Comparison of ENCODE assay signal across 9 cellular contexts in genomic region chr9:101311759-101312420, GRCh38.
DNase-seq lines count a peak whose midpoint lies in the region; ATAC-seq and TF ChIP-seq lines count a peak whose summit lies in the region.
"Had no signal": no experiment of that assay in that cellular context is flagged by ENCODE, and none has a peak within 500 bp of the region (broad histone marks: within the 10 kb centered on the region; RNA-seq: fewer than 3 reads in every experiment).

No MANE protein-coding gene starts in this region.

- no peaks in the 10 kb centered on the region for H3K36me3 ChIP-seq in body of pancreas (replicated peaks in 1 of 2; ENCODE audit: insufficient read depth in 1 of 2, low read depth in 2 of 2)
- H3K36me3 ChIP-seq in kidney epithelial cell (ENCODE audit: control insufficient read depth, insufficient read depth, low read length): no peaks in the 10 kb centered on the region
- H3K36me3 ChIP-seq: BLaER1 treated with 17β-estradiol and CSF1 and Interleukin-3, amounts not matched to agents 10 nM and 100 nM had no signal

- no peak overlapping the region for H3K4me3 ChIP-seq in body of pancreas
- H3K4me3 ChIP-seq in kidney epithelial cell (ENCODE audit: low read depth, low read length): no peak overlapping the region
- H3K4me3 ChIP-seq: BLaER1 treated with 17β-estradiol and CSF1 and Interleukin-3, amounts not matched to agents 10 nM and 100 nM had no signal

- no peaks in the 10 kb centered on the region for H3K36me3 Mint-ChIP-seq in activated CD4-positive, alpha-beta T cell treated with anti-CD3 and anti-CD28 coated beads for 36 hours (ENCODE audit: low read depth)
- no peaks in the 10 kb centered on the region for H3K36me3 Mint-ChIP-seq in type B pancreatic cell

- TF ChIP-seq POLR2A in body of pancreas (IDR thresholded peaks at IDR 0.05): no peak

- no peak overlapping the region for H3K4me3 Mint-ChIP-seq in activated CD4-positive, alpha-beta T cell treated with anti-CD3 and anti-CD28 coated beads for 36 hours
- no peak overlapping the region for H3K4me3 Mint-ChIP-seq in type B pancreatic cell

- peaks cover 6% of the 10 kb centered on the region for H3K27me3 Mint-ChIP-seq in activated CD4-positive, alpha-beta T cell treated with anti-CD3 and anti-CD28 coated beads for 36 hours
- H3K27me3 Mint-ChIP-seq in type B pancreatic cell: peaks cover 8% of the 10 kb centered on the region

- H3K27ac Mint-ChIP-seq in activated CD4-positive, alpha-beta T cell treated with anti-CD3 and anti-CD28 coated beads for 36 hours: no peak overlapping the region
- H3K27ac Mint-ChIP-seq in type B pancreatic cell: no peak overlapping the region

- CTCF ChIA-PET in activated CD4-positive, alpha-beta T cell treated with anti-CD3 and anti-CD28 coated beads for 36 hours (lab: Charles Lee): interaction anchor here (0.6 to 2.5 kb wide), 23 partner anchors 9 to 986 kb away, joined by 3 to 22 read pairs (median 4); no protein-coding TSS in a partner anchor

- H3K27me3 ChIP-seq in body of pancreas: no peaks in the 10 kb centered on the region
- H3K27me3 ChIP-seq in kidney epithelial cell (ENCODE audit: control insufficient read depth, insufficient read depth, low read length): no peaks in the 10 kb centered on the region

- intact Hi-C loops in activated CD4-positive, alpha-beta T cell treated with anti-CD3 and anti-CD28 coated beads for 36 hours (cut with DNase I, micrococcal nuclease): loop anchor here (1.0 to 10.0 kb wide), 7 partner anchors 135 to 807 kb away; no protein-coding TSS in a partner anchor
- intact Hi-C loops in body of pancreas (cut with DNase I): loop anchor here (10.0 kb wide), 1 partner anchor 707 kb away; no protein-coding TSS in a partner anchor

- H3K27ac ChIP-seq in body of pancreas: no peak overlapping the region
- H3K27ac ChIP-seq: BLaER1 treated with 17β-estradiol and CSF1 and Interleukin-3, amounts not matched to agents 10 nM and 100 nM had no signal

- H3K9me3 Mint-ChIP-seq in activated CD4-positive, alpha-beta T cell treated with anti-CD3 and anti-CD28 coated beads for 36 hours (ENCODE audit: low read depth): no peaks in the 10 kb centered on the region
- H3K9me3 Mint-ChIP-seq in type B pancreatic cell: no peaks in the 10 kb centered on the region

- no peaks in the 10 kb centered on the region for H3K4me1 Mint-ChIP-seq in activated CD4-positive, alpha-beta T cell treated with anti-CD3 and anti-CD28 coated beads for 36 hours
- peaks cover 7% of the 10 kb centered on the region for H3K4me1 Mint-ChIP-seq in type B pancreatic cell (ENCODE audit: unreplicated experiment)

- no peak for DNase-seq in activated CD4-positive, alpha-beta T cell treated with anti-CD3 and anti-CD28 coated beads for 36 hours
- no peak for DNase-seq in activated CD4-positive, alpha-beta T cell treated with anti-CD3 and anti-CD28 coated beads, Interleukin-2, amount 50 U/mL, for 48 hours
- DNase-seq in HT1080 (ENCODE audit: low read depth): peak; percentile 59
- DNase-seq in NCI-H774 (lab: John Stamatoyannopoulos, UW): peak; percentile 60
- DNase-seq in body of pancreas: peak in 2 of 4 donors; percentile 25 to 54
- peak; percentile 45 for DNase-seq in kidney epithelial cell (ENCODE audit: low read depth)
- DNase-seq in type B pancreatic cell (ENCODE audit: extremely low spot score, unreplicated experiment): no peak

- POLR2A ChIA-PET in activated CD4-positive, alpha-beta T cell treated with anti-CD3 and anti-CD28 coated beads for 36 hours (lab: Charles Lee): no interaction called here

- no peaks in the 10 kb centered on the region for H3K9me3 ChIP-seq in body of pancreas
- H3K9me3 ChIP-seq: BLaER1 treated with 17β-estradiol and CSF1 and Interleukin-3, amounts not matched to agents 10 nM and 100 nM had no signal

- TF ChIP-seq CTCF in body of pancreas (IDR thresholded peaks at IDR 0.05): peak; percentile 49 to 84 (median 73)
- peak; percentile 55 for TF ChIP-seq CTCF in kidney epithelial cell (IDR thresholded peaks at IDR 0.05; ENCODE audit: insufficient read depth, low read length, poor library complexity, severe bottlenecking)
- TF ChIP-seq CTCF in type B pancreatic cell (conservative IDR thresholded peaks at IDR 0.05): peak; percentile 94

- peaks cover 14% of the 10 kb centered on the region for H3K4me1 ChIP-seq in body of pancreas

- ATAC-seq in activated CD4-positive, alpha-beta T cell treated with anti-CD3 and anti-CD28 coated beads for 36 hours: peak; percentile 61
- ATAC-seq in GM21619 (IDR thresholded peaks at IDR 0.05; ENCODE audit: unreplicated experiment) (peak; percentile 98), body of pancreas (peak; percentile 85)

- WGBS in body of pancreas, 2 donors: 15% methylated on average over 4 of the region's 4 CpGs

Comparison
In these comparisons a context has a peak if more than half of its experiments do, and no peak if none do; other contexts are left out.
1. DNase-seq: peak in HT1080 (single experiment), NCI-H774 (single experiment) and kidney epithelial cell (single experiment); none in activated CD4-positive, alpha-beta T cell treated with anti-CD3 and anti-CD28 coated beads for 36 hours (single experiment), activated CD4-positive, alpha-beta T cell treated with anti-CD3 and anti-CD28 coated beads, Interleukin-2, amount 50 U/mL, for 48 hours (0 of 2) and type B pancreatic cell (single experiment).
2. Peak in every context shown above with its lines, with median percentiles within 50 percentile points of each other: ATAC-seq and CTCF ChIP-seq.